ENCODE assay signal across 17 cellular contexts in the genomic region with DNA sequence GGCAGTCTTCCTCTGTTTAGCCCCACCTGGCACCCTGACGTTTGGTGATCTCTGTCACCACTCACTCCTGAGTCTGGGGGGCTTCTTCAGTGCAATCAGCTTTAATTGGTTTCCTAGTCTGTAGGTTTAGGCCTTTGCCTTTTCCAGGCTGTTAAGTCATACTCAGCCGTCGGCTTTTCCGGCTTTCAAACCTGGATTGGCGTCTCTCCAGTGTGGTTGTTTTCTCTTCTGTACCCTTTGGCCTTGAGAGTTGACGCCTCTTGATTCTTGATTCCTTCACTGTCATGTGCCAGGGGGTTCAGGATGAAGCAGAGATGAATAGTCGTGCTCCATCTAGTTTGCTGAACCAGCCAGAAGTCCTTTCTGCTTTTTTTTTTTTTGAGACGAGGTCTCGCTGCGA. TPM values are rescaled to one million over a fixed set of nuclear protein-coding genes. Genes with fewer than 3 reads are reported as not detected.
A peak's percentile ranks its signal among the peaks of the same experiment; 100 is the strongest.
DNase-seq lines count a peak whose midpoint lies in the region; ATAC-seq and TF ChIP-seq lines count a peak whose summit lies in the region.
"Had no signal": no experiment of that assay in that cellular context is flagged by ENCODE, and none has a peak within 500 bp of the region (broad histone marks: within the 10 kb centered on the region; RNA-seq: fewer than 3 reads in every experiment).

No MANE protein-coding gene starts in this region.

- ATAC-seq in left lobe of liver, result peak; percentile 81
- ATAC-seq in T-helper 17 cell, result no peak
- no peak for ATAC-seq in GM18505 (IDR thresholded peaks at IDR 0.05; ENCODE audit: unreplicated experiment)
- ATAC-seq: CD8-positive, alpha-beta T cell; GM23338; HCT116 had no signal

- H3K9me3 ChIP-seq in T-helper 17 cell (ENCODE audit: control insufficient read depth, low read length, poor library complexity, severe bottlenecking), result no peaks in the 10 kb centered on the region
- H3K9me3 ChIP-seq: BLaER1, Caco-2 had no signal

- POLR2A ChIA-PET in activated CD4-positive, alpha-beta T cell treated with anti-CD3 and anti-CD28 coated beads, Interleukin-2, amount 10 ng/mL, durations not matched to agents 7 days and 5 days (lab: Charles Lee), result no interaction called here

- CTCF ChIA-PET in activated CD4-positive, alpha-beta T cell treated with anti-CD3 and anti-CD28 coated beads, Interleukin-2, amount 10 ng/mL, durations not matched to agents 7 days and 5 days (lab: Charles Lee), result interaction anchor here (0.6 to 0.7 kb wide), 2 partner anchors 10 to 66 kb away, joined by 3 read pairs; no protein-coding TSS in a partner anchor

- no peak for DNase-seq in activated CD4-positive, alpha-beta T cell treated with anti-CD3 and anti-CD28 coated beads, Interleukin-2, amount 10 ng/mL, durations not matched to agents 7 days and 5 days
- no peak for DNase-seq in activated CD4-positive, alpha-beta T cell treated with anti-CD3 and anti-CD28 coated beads for 1 hour
- peak; percentile 52 for DNase-seq in left lobe of liver (ENCODE audit: low spot score)
- DNase-seq in mucosa of gallbladder (ENCODE audit: low spot score), result peak; percentile 52
- no peak for DNase-seq in T-helper 17 cell
- DNase-seq: Caco-2; CD4-positive, CD25-positive, alpha-beta regulatory T cell; CD8-positive, alpha-beta T cell; DMS153; DND-41; H9 had no signal

- peak overlapping the region; percentile 75 for H3K27ac Mint-ChIP-seq in activated CD4-positive, alpha-beta T cell treated with anti-CD3 and anti-CD28 coated beads, Interleukin-2, amount 10 ng/mL, durations not matched to agents 7 days and 5 days
- H3K27ac Mint-ChIP-seq in T-helper 17 cell, result no peak overlapping the region
- H3K27ac Mint-ChIP-seq: B cell; CD4-positive, CD25-positive, alpha-beta regulatory T cell; CD8-positive, alpha-beta T cell; GM23338 had no signal

- peaks cover 4% of the 10 kb centered on the region for H3K27me3 Mint-ChIP-seq in activated CD4-positive, alpha-beta T cell treated with anti-CD3 and anti-CD28 coated beads, Interleukin-2, amount 10 ng/mL, durations not matched to agents 7 days and 5 days
- H3K27me3 Mint-ChIP-seq in T-helper 17 cell, result peaks cover 13% of the 10 kb centered on the region
- H3K27me3 Mint-ChIP-seq: B cell had no signal

- TF ChIP-seq POLR2A in GM18505 (IDR thresholded peaks at IDR 0.05; ENCODE audit: borderline replicate concordance, extremely low read depth, insufficient read depth, insufficient read length), result no peak

- no peaks in the 10 kb centered on the region for H3K36me3 Mint-ChIP-seq in activated CD4-positive, alpha-beta T cell treated with anti-CD3 and anti-CD28 coated beads, Interleukin-2, amount 10 ng/mL, durations not matched to agents 7 days and 5 days (ENCODE audit: low read depth)
- peaks cover 2% of the 10 kb centered on the region for H3K36me3 Mint-ChIP-seq in T-helper 17 cell (ENCODE audit: low read depth)
- H3K36me3 Mint-ChIP-seq: CD4-positive, CD25-positive, alpha-beta regulatory T cell; CD8-positive, alpha-beta T cell had no signal

- peaks cover 3% of the 10 kb centered on the region for H3K4me1 Mint-ChIP-seq in activated CD4-positive, alpha-beta T cell treated with anti-CD3 and anti-CD28 coated beads, Interleukin-2, amount 10 ng/mL, durations not matched to agents 7 days and 5 days
- peaks cover 2% of the 10 kb centered on the region for H3K4me1 Mint-ChIP-seq in T-helper 17 cell
- H3K4me1 Mint-ChIP-seq: B cell, GM23338 had no signal

- no peak overlapping the region for H3K4me3 Mint-ChIP-seq in activated CD4-positive, alpha-beta T cell treated with anti-CD3 and anti-CD28 coated beads, Interleukin-2, amount 10 ng/mL, durations not matched to agents 7 days and 5 days
- no peak overlapping the region for H3K4me3 Mint-ChIP-seq in T-helper 17 cell
- H3K4me3 Mint-ChIP-seq: B cell; CD4-positive, CD25-positive, alpha-beta regulatory T cell; CD8-positive, alpha-beta T cell; GM23338; H9 had no signal

- H3K9me3 Mint-ChIP-seq in activated CD4-positive, alpha-beta T cell treated with anti-CD3 and anti-CD28 coated beads, Interleukin-2, amount 10 ng/mL, durations not matched to agents 7 days and 5 days, result no peaks in the 10 kb centered on the region
- H3K9me3 Mint-ChIP-seq: CD8-positive, alpha-beta T cell; GM23338 had no signal

RNA-seq across cellular contexts. Expression of a gene that starts 24.9 kb away (rescaled TPM):
- total RNA-seq in activated CD4-positive, alpha-beta T cell treated with anti-CD3 and anti-CD28 coated beads, Interleukin-2, amount 10 ng/mL, durations not matched to agents 7 days and 5 days, result not detected
- total RNA-seq in left lobe of liver, result 1.0 TPM
- 27.2 TPM for total RNA-seq in mucosa of gallbladder
- not detected for total RNA-seq in T-helper 17 cell
- total RNA-seq: B cell; CD4-positive, CD25-positive, alpha-beta regulatory T cell; H4 had no signal

Comparison
In these comparisons a context has a peak if more than half of its experiments do, and no peak if none do; other contexts are left out.
1. DNase-seq: peak in left lobe of liver (single experiment) and mucosa of gallbladder (single experiment); none in activated CD4-positive, alpha-beta T cell treated with anti-CD3 and anti-CD28 coated beads, Interleukin-2, amount 10 ng/mL, durations not matched to agents 7 days and 5 days (single experiment), activated CD4-positive, alpha-beta T cell treated with anti-CD3 and anti-CD28 coated beads for 1 hour (single experiment) and T-helper 17 cell (0 of 3).
2. RNA of a gene that starts 24.9 kb away (total RNA-seq): 27.2 TPM in mucosa of gallbladder (single experiment); 1.0 TPM in left lobe of liver (single experiment), not detected in activated CD4-positive, alpha-beta T cell treated with anti-CD3 and anti-CD28 coated beads, Interleukin-2, amount 10 ng/mL, durations not matched to agents 7 days and 5 days and not detected in T-helper 17 cell; every median in the first group is over 10 times any median in the second.